Comparison of ENCODE assay signal across 20 cellular contexts in the genomic region with DNA sequence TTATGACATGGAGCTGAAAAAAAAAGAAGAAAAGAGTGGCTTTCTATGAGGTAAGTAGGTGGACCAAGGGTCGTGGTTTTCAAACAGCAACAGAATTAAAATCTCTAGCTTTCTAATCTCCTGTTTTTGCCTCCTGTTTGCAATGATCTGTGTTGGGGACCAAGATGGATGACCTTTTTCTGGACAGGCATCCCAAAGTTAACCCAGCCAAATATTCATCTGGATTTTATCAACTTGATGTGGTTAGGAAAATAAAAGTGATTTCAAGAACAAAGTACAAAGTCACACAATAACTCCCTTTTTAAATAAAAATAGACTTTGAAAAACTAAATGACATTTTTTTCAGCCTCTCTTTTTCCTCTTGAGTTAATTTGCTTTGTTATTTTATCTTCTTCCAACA.
"Had no signal": no experiment of that assay in that cellular context is flagged by ENCODE, and none has a peak within 500 bp of the region (broad histone marks: within the 10 kb centered on the region; RNA-seq: fewer than 3 reads in every experiment).

No MANE protein-coding gene starts in this region.

- H3K9me3 ChIP-seq: esophagus squamous epithelium, left lung, tibial artery had no signal

- H3K27me3 ChIP-seq: cardiac muscle cell, esophagus squamous epithelium, left lung, tibial artery had no signal

- DNase-seq: activated CD4-positive, alpha-beta T cell treated with anti-CD3 and anti-CD28 coated beads, Interleukin-2, amount 50 U/mL, for 1 hour; activated CD8-positive, alpha-beta memory T cell treated with anti-CD3 and anti-CD28 coated beads, Interleukin-2, amount 50 U/mL, for 4 hours; activated effector memory CD4-positive, alpha-beta T cell treated with anti-CD3 and anti-CD28 coated beads, Interleukin-2, amount 50 U/mL, for 16 hours; activated T-cell treated with anti-CD3 and anti-CD28 coated beads, Interleukin-2, amount 50 U/mL, for 48 hours; effector CD8-positive, alpha-beta T cell; esophagus squamous epithelium; foreskin melanocyte; glutamatergic neuron; hypothalamus; left lung; occipital lobe; retina; stimulated activated CD4-positive, alpha-beta T cell treated with anti-CD3 and anti-CD28 coated beads, Interleukin-2, amount 100 ng/mL, for 24 hours; stimulated activated naive CD4-positive, alpha-beta T cell treated with Interleukin-2 at 50 U/mL for 16 hours; tibial artery had no signal

- H3K4me3 ChIP-seq: cardiac muscle cell, esophagus squamous epithelium, left lung, tibial artery had no signal

- H3K27ac ChIP-seq: cardiac muscle cell, left lung, tibial artery had no signal

- H3K36me3 ChIP-seq: cardiac muscle cell, esophagus squamous epithelium, left lung, tibial artery had no signal

- H3K27me3 Mint-ChIP-seq: dendritic cell treated with granulocyte-macrophage colony-stimulating factor and Interleukin-4, amounts not matched to agents 40 ng/mL and 50 ng/mL, for 4 days had no signal

- ATAC-seq: activated CD4-positive, CD25-positive, alpha-beta regulatory T cell treated with anti-CD3 and anti-CD28 coated beads, Interleukin-2, amount 50 U/mL, for 24 hours; activated naive CD4-positive, alpha-beta T cell treated with anti-CD3 and anti-CD28 coated beads, Interleukin-2, amount 50 U/mL, for 72 hours; left lung had no signal

- H3K4me3 Mint-ChIP-seq: dendritic cell treated with granulocyte-macrophage colony-stimulating factor and Interleukin-4, amounts not matched to agents 40 ng/mL and 50 ng/mL, for 4 days; T-helper 1 cell treated with Interleukin-12 subunit alpha and Interleukin-12 subunit beta and Interleukin-4 antibody, amounts not matched to agents 30 μg/mL and 1 μg/mL, for 36 hours had no signal

- H3K27ac Mint-ChIP-seq: activated naive CD4-positive, alpha-beta T cell treated with anti-CD3 and anti-CD28 coated beads, Interleukin-2, amount 50 U/mL, for 72 hours; dendritic cell treated with granulocyte-macrophage colony-stimulating factor and Interleukin-4, amounts not matched to agents 40 ng/mL and 50 ng/mL, for 4 days; T-helper 1 cell treated with Interleukin-12 subunit alpha and Interleukin-12 subunit beta and Interleukin-4 antibody, amounts not matched to agents 30 μg/mL and 1 μg/mL, for 36 hours had no signal
